In genomic region chr4:72377491-72378194, GRCh38 we compare ENCODE assay signal across 27 cellular contexts.
DNase-seq lines count a peak whose midpoint lies in the region; ATAC-seq and TF ChIP-seq lines count a peak whose summit lies in the region.
"Had no signal": no experiment of that assay in that cellular context is flagged by ENCODE, and none has a peak within 500 bp of the region (broad histone marks: within the 10 kb centered on the region; RNA-seq: fewer than 3 reads in every experiment).

No MANE protein-coding gene starts in this region.

- no peak overlapping the region for H3K4me3 ChIP-seq in choroid plexus epithelial cell (ENCODE audit: low read depth, low read length)
- H3K4me3 ChIP-seq in mucosa of descending colon: no peak overlapping the region
- H3K4me3 ChIP-seq: body of pancreas, psoas muscle, sigmoid colon, testis, uterus had no signal

- H3K4me1 Mint-ChIP-seq in CD14-positive monocyte: no peaks in the 10 kb centered on the region
- H3K4me1 Mint-ChIP-seq: memory B cell, naive B cell had no signal

- peak; percentile 25 for DNase-seq in AG08395 (ENCODE audit: low spot score)
- peak; percentile 36 for DNase-seq in choroid plexus epithelial cell (ENCODE audit: low read depth)
- DNase-seq in mucosa of descending colon: no peak
- no peak for DNase-seq in CD14-positive monocyte (ENCODE audit: low spot score)
- no peak for DNase-seq in stimulated activated CD4-positive, alpha-beta T cell treated with anti-CD3 and anti-CD28 coated beads, Interleukin-15, amount 100 ng/mL, for 24 hours
- no peak for DNase-seq in mesenteric fat pad (ENCODE audit: low spot score)
- DNase-seq: 8988T; activated CD8-positive, alpha-beta T cell treated with anti-CD3 and anti-CD28 coated beads, Interleukin-2, amount 10 ng/mL, durations not matched to agents 7 days and 5 days; body of pancreas; CD8-positive, alpha-beta T cell; effector CD8-positive, alpha-beta T cell; naive B cell; NCI-H1436; NCI-H446 treated with DMSO at 0.1 percent for 48 hours; psoas muscle; sigmoid colon; stimulated activated naive CD4-positive, alpha-beta T cell; testis; uterus had no signal

- no peaks in the 10 kb centered on the region for H3K36me3 Mint-ChIP-seq in CD14-positive monocyte
- H3K36me3 Mint-ChIP-seq: activated naive CD8-positive, alpha-beta T cell; CD8-positive, alpha-beta T cell; memory B cell; naive B cell had no signal

- peaks cover 0 to 5% (median 0%) of the 10 kb centered on the region in 7 donors for H3K9me3 Mint-ChIP-seq in CD14-positive monocyte
- H3K9me3 Mint-ChIP-seq: activated T-helper 2 cell treated with anti-CD3 and anti-CD28 coated beads, Interferon-gamma antibody, Interleukin-2, Interleukin-4, amounts not matched to agents 10 μg/mL and 5 μg/mL and 100 μg/mL, durations not matched to agents 14 hours and 24 hours and 36 hours; CD8-positive, alpha-beta T cell; memory B cell; T-helper 1 cell treated with Interleukin-12 subunit alpha and Interleukin-12 subunit beta and Interleukin-4 antibody, amounts not matched to agents 30 μg/mL and 1 μg/mL, for 36 hours had no signal

- no peaks in the 10 kb centered on the region for H3K27me3 Mint-ChIP-seq in CD14-positive monocyte (ENCODE audit: low read depth in 3 of 3)
- H3K27me3 Mint-ChIP-seq: activated naive CD8-positive, alpha-beta T cell; memory B cell; naive B cell had no signal

- H3K4me1 ChIP-seq in mucosa of descending colon (ENCODE audit: low read depth): no peaks in the 10 kb centered on the region
- H3K4me1 ChIP-seq: body of pancreas, testis had no signal

- H3K4me3 Mint-ChIP-seq in CD14-positive monocyte: no peak overlapping the region
- H3K4me3 Mint-ChIP-seq: activated CD8-positive, alpha-beta T cell treated with anti-CD3 and anti-CD28 coated beads, Interleukin-2, amount 10 ng/mL, durations not matched to agents 7 days and 5 days; activated naive CD8-positive, alpha-beta T cell; CD8-positive, alpha-beta T cell; memory B cell; naive B cell; T-helper 1 cell treated with Interleukin-12 subunit alpha and Interleukin-12 subunit beta and Interleukin-4 antibody, amounts not matched to agents 30 μg/mL and 1 μg/mL, for 36 hours had no signal

- no peak overlapping the region for H3K27ac Mint-ChIP-seq in CD14-positive monocyte
- H3K27ac Mint-ChIP-seq: activated CD8-positive, alpha-beta T cell treated with anti-CD3 and anti-CD28 coated beads, Interleukin-2, amount 10 ng/mL, durations not matched to agents 7 days and 5 days; activated naive CD8-positive, alpha-beta T cell; activated T-helper 2 cell treated with anti-CD3 and anti-CD28 coated beads, Interferon-gamma antibody, Interleukin-2, Interleukin-4, amounts not matched to agents 10 μg/mL and 5 μg/mL and 100 μg/mL, durations not matched to agents 14 hours and 24 hours and 36 hours; CD8-positive, alpha-beta T cell; memory B cell; naive B cell; T-helper 1 cell treated with Interleukin-12 subunit alpha and Interleukin-12 subunit beta and Interleukin-4 antibody, amounts not matched to agents 30 μg/mL and 1 μg/mL, for 36 hours had no signal

- TF ChIP-seq CTCF in choroid plexus epithelial cell (conservative IDR thresholded peaks at IDR 0.05; ENCODE audit: low read depth, low read length) (no peak), mucosa of descending colon (IDR thresholded peaks at IDR 0.05) (no peak), CD14-positive monocyte (IDR thresholded peaks at IDR 0.05) (no peak)

- ATAC-seq in SK-N-SH treated with all-trans-retinoic acid at 6 μM for 48 hours (peak; percentile 60), mucosa of descending colon (peak; percentile 37), HG02973 (IDR thresholded peaks at IDR 0.05; ENCODE audit: unreplicated experiment) (no peak)
- ATAC-seq: activated CD8-positive, alpha-beta T cell treated with anti-CD3 and anti-CD28 coated beads, Interleukin-2, amount 10 ng/mL, durations not matched to agents 7 days and 5 days; body of pancreas; CD8-positive, alpha-beta T cell; HCT116; psoas muscle had no signal

- intact Hi-C loops in mucosa of descending colon (cut with DNase I, micrococcal nuclease) (no loop called here), CD14-positive monocyte (cut with micrococcal nuclease) (no loop called here)

- no peaks in the 10 kb centered on the region for H3K9me3 ChIP-seq in mucosa of descending colon
- H3K9me3 ChIP-seq: body of pancreas, neutrophil, psoas muscle, sigmoid colon, testis, uterus had no signal

- no peaks in the 10 kb centered on the region for H3K36me3 ChIP-seq in mucosa of descending colon (ENCODE audit: low read depth)
- H3K36me3 ChIP-seq: neutrophil, sigmoid colon, uterus had no signal

TF ChIP-seq in SK-N-SH treated with all-trans-retinoic acid at 6 μM for 48 hours, 23 proteins besides CTCF, POLR2A, EP300 and RAD21:
- TF ChIP-seq ISL1 (CRISPR knock-in tag; IDR thresholded peaks at IDR 0.05): 0 out of 2 replicates have a peak, but pooled peaks have one; percentile 32
- TF ChIP-seq CREB5 (CRISPR knock-in tag; IDR thresholded peaks at IDR 0.05; ENCODE audit: low read depth): no peak
- TF ChIP-seq TSHZ2 (CRISPR knock-in tag; IDR thresholded peaks at IDR 0.05): no peak
- TF ChIP-seq TOX (CRISPR knock-in tag; IDR thresholded peaks at IDR 0.05; ENCODE audit: borderline replicate concordance): no peak

Comparison
In these comparisons a context has a peak if more than half of its experiments do, and no peak if none do; other contexts are left out.
1. DNase-seq: peak in AG08395 (single experiment) and choroid plexus epithelial cell (single experiment); none in mucosa of descending colon (0 of 3), CD14-positive monocyte (single experiment), stimulated activated CD4-positive, alpha-beta T cell treated with anti-CD3 and anti-CD28 coated beads, Interleukin-15, amount 100 ng/mL, for 24 hours (single experiment) and mesenteric fat pad (single experiment).